Comparison of ENCODE assay signal across 11 cellular contexts in the genomic region with DNA sequence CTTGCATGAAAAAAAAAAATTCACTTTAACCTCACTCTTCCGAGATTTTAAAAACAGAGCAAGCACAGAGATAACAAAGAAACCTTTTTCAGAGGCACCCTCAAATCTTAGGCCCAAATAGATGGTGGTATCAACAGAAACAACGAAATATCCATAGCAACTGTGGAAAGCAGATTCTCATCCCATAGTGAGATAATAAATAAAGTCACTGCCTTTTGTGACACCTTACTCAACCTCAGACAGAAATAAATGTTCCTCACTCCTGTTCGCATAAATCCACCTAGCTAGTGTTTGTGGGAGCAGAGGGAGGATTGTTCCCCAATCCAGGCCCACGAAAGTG.
DNase-seq lines count a peak whose midpoint lies in the region; ATAC-seq lines count a peak whose summit lies in the region.
"Had no signal": no experiment of that assay in that cellular context is flagged by ENCODE, and none has a peak within 500 bp of the region (broad histone marks: within the 10 kb centered on the region; RNA-seq: fewer than 3 reads in every experiment).

No MANE protein-coding gene starts in this region.

- H3K27ac ChIP-seq in GM23248 (peak overlapping the region; percentile 84), SJSA1 (peak overlapping the region; percentile 85), right cardiac atrium (ENCODE audit: low read length) (peak overlapping the region; percentile 97), skeletal muscle tissue (ENCODE audit: low read depth, low read length) (peak overlapping the region; percentile 90)

- in situ Hi-C loops in GM23248 (cut with MboI), result no loop called here

- H3K4me1 ChIP-seq in GM23248 (ENCODE audit: insufficient read depth) (peaks cover 73% of the 10 kb centered on the region), SJSA1 (replicated peaks) (peaks cover 78% of the 10 kb centered on the region), right cardiac atrium (ENCODE audit: control insufficient read depth, insufficient read depth, low read length) (peaks cover 14% of the 10 kb centered on the region), skeletal muscle tissue (ENCODE audit: control insufficient read depth in 3 of 3, insufficient read depth in 3 of 3, low read length in 3 of 3) (peaks cover 22 to 30% (median 23%) of the 10 kb centered on the region in 3 donors)

- H4K20me1 ChIP-seq in GM23248 (ENCODE audit: insufficient read depth), result no peaks in the 10 kb centered on the region

- H3K9me2 ChIP-seq in GM23248 (ENCODE audit: insufficient read depth), result no peaks in the 10 kb centered on the region

- intact Hi-C loops in right cardiac atrium (cut with DNase I), result no loop called here

- H3K4me3 ChIP-seq in GM23248 (peak overlapping the region; percentile 22; the same call in 1 of the 2 replicates), SJSA1 (no peak overlapping the region), right cardiac atrium (ENCODE audit: low read length) (no peak overlapping the region), skeletal muscle tissue (ENCODE audit: low read length in 3 of 3) (no peak overlapping the region)
- H3K4me3 ChIP-seq: GM12878, ovary had no signal

- peaks cover 43% of the 10 kb centered on the region for H3F3A ChIP-seq in GM23248 (ENCODE audit: insufficient read depth)

- DNase-seq in GM23248 (no peak), SJSA1 (ENCODE audit: low read depth in 1 of 2, low spot score in 2 of 2) (no peak), right cardiac atrium (no peak), CD1c-positive myeloid dendritic cell (ENCODE audit: extremely low spot score) (no peak), DMS153 treated with DMSO at 0.1 percent for 48 hours (lab: John Stamatoyannopoulos, UW; ENCODE audit: unreplicated experiment) (no peak), NCI-H446 (lab: John Stamatoyannopoulos, UW) (no peak)
- no peak for DNase-seq in activated T-cell treated with anti-CD3 and anti-CD28 coated beads, Interleukin-2, amount 50 U/mL, for 48 hours
- DNase-seq: activated CD4-positive, alpha-beta T cell treated with anti-CD3 and anti-CD28 coated beads, Interleukin-2, amount 10 ng/mL, durations not matched to agents 24 days and 14 days had no signal

- WGBS in GM23248 (ENCODE audit: low coverage in 1 of 2, low lambda C conversion rate in 2 of 2, missing lambda C conversion rate in 2 of 2), 2 experiments, result 52 to 59% methylated on average over 4 of the region's 4 CpGs
- WGBS in right cardiac atrium, result 65% methylated on average over 4 of the region's 4 CpGs

- H3K9ac ChIP-seq in GM23248 (peak overlapping the region; percentile 77), skeletal muscle tissue (ENCODE audit: low read depth in 1 of 3, low read length in 3 of 3) (peak overlapping the region; percentile 28 to 66 (median 36))

- H3K4me2 ChIP-seq in GM23248 (ENCODE audit: unreplicated experiment), result peak overlapping the region; percentile 78

- ATAC-seq in right cardiac atrium, result no peak
- ATAC-seq: GM12878 had no signal

- H3K36me3 ChIP-seq in GM23248 (ENCODE audit: low read depth) (no peaks in the 10 kb centered on the region), SJSA1 (no peaks in the 10 kb centered on the region), skeletal muscle tissue (ENCODE audit: control insufficient read depth in 3 of 3, insufficient read depth in 3 of 3, low read length in 3 of 3) (no peaks in the 10 kb centered on the region)
- H3K36me3 ChIP-seq: ovary had no signal

- no peaks in the 10 kb centered on the region for H3K27me3 ChIP-seq in GM23248 (replicated peaks; ENCODE audit: insufficient read depth)
- no peaks in the 10 kb centered on the region for H3K27me3 ChIP-seq in SJSA1 (replicated peaks)
- H3K27me3 ChIP-seq in right cardiac atrium (ENCODE audit: control insufficient read depth, insufficient read depth), result no peaks in the 10 kb centered on the region
- no peaks in the 10 kb centered on the region for H3K27me3 ChIP-seq in skeletal muscle tissue (ENCODE audit: control insufficient read depth in 3 of 3, insufficient read depth in 3 of 3, low read length in 3 of 3)
- H3K27me3 ChIP-seq: ovary had no signal

- H2AFZ ChIP-seq in GM23248, result peak overlapping the region; percentile 70; the same call in 1 of the 2 replicates

- no peaks in the 10 kb centered on the region for H3K79me2 ChIP-seq in GM23248 (ENCODE audit: insufficient read depth)

- H3K9me3 ChIP-seq in GM23248 (ENCODE audit: low read depth), result no peaks in the 10 kb centered on the region
- no peaks in the 10 kb centered on the region for H3K9me3 ChIP-seq in SJSA1 (replicated peaks)
- no peaks in the 10 kb centered on the region for H3K9me3 ChIP-seq in right cardiac atrium (ENCODE audit: control insufficient read depth, low read length)
- no peaks in the 10 kb centered on the region for H3K9me3 ChIP-seq in skeletal muscle tissue (ENCODE audit: control insufficient read depth in 3 of 3, low read length in 3 of 3)
- H3K9me3 ChIP-seq: ovary had no signal
